28 cellular contexts compared by ENCODE assay signal in genomic region chr13:74883834-74884233, GRCh38.
DNase-seq lines count a peak whose midpoint lies in the region; ATAC-seq, FAIRE-seq and TF ChIP-seq lines count a peak whose summit lies in the region.
"Had no signal": no experiment of that assay in that cellular context is flagged by ENCODE, and none has a peak within 500 bp of the region (broad histone marks: within the 10 kb centered on the region; RNA-seq: fewer than 3 reads in every experiment).

No MANE protein-coding gene starts in this region.

- no peak overlapping the region for H4K5ac ChIP-seq in H1 (ENCODE audit: insufficient read length, low read depth, low read length)

- H2BK20ac ChIP-seq in H1 (ENCODE audit: low read length): no peak overlapping the region

- WGBS in H1 (ENCODE audit: extremely low coverage in 1 of 2, insufficient coverage in 1 of 2, insufficient read length in 1 of 2, insufficient replicate concordance in 2 of 2, low coverage in 1 of 2, low lambda C conversion rate in 2 of 2, missing lambda C conversion rate in 1 of 2), 2 experiments: 90% methylated on average over 3 of the region's 3 CpGs; no CpG with 5 or more reads in 1 of the 2 experiments

- H3K79me2 ChIP-seq in OCI-LY1 (ENCODE audit: insufficient read depth, low read length): no peaks in the 10 kb centered on the region
- no peaks in the 10 kb centered on the region for H3K79me2 ChIP-seq in H1 (ENCODE audit: control insufficient read depth in 1 of 2, insufficient read depth in 2 of 2, low read length in 2 of 2)
- no peaks in the 10 kb centered on the region for H3K79me2 ChIP-seq in osteoblast (ENCODE audit: insufficient read depth, low read length)

- H3K9ac ChIP-seq in OCI-LY1 (ENCODE audit: low read length): no peak overlapping the region
- no peak overlapping the region for H3K9ac ChIP-seq in H1 (replicated peaks in 1 of 4; ENCODE audit: extremely low read depth in 1 of 4, low read depth in 3 of 4, low read length in 3 of 4)

- TF ChIP-seq EP300 in H1 (IDR thresholded peaks at IDR 0.05; ENCODE audit: borderline replicate concordance in 1 of 2, low read depth in 2 of 2, low read length in 2 of 2): no peak

- H4K20me1 ChIP-seq in OCI-LY1 (ENCODE audit: insufficient read depth, low read length) (no peaks in the 10 kb centered on the region), H1 (replicated peaks in 1 of 2; ENCODE audit: control insufficient read depth in 1 of 2, insufficient read depth in 2 of 2, low read length in 2 of 2) (no peaks in the 10 kb centered on the region), osteoblast (ENCODE audit: insufficient read depth, low read length) (no peaks in the 10 kb centered on the region)

- no peaks in the 10 kb centered on the region for H3K4me1 ChIP-seq in OCI-LY1 (ENCODE audit: insufficient read depth, low read length, severe bottlenecking)
- H3K4me1 ChIP-seq in H1 (replicated peaks in 1 of 4; ENCODE audit: control insufficient read depth in 3 of 4, insufficient read depth in 4 of 4, low read length in 3 of 4): no peaks in the 10 kb centered on the region
- H3K4me1 ChIP-seq in osteoblast (ENCODE audit: insufficient read depth, low read length): peaks cover 8% of the 10 kb centered on the region
- no peaks in the 10 kb centered on the region for H3K4me1 ChIP-seq in lower lobe of right lung
- H3K4me1 ChIP-seq: pancreas, sigmoid colon had no signal

- DNase-seq in ELR (ENCODE audit: low read depth): peak; percentile 15
- DNase-seq in H1 (ENCODE audit: low read depth in 1 of 2, low spot score in 2 of 2): no peak
- no peak for DNase-seq in osteoblast (ENCODE audit: insufficient read length, low spot score, missing footprints)
- no peak for DNase-seq in activated CD8-positive, alpha-beta memory T cell treated with anti-CD3 and anti-CD28 coated beads for 24 hours
- DNase-seq in lower lobe of right lung: no peak
- no peak for DNase-seq in T-helper 9 cell
- DNase-seq in foreskin melanocyte: no peak
- DNase-seq: activated CD4-positive, alpha-beta memory T cell treated with anti-CD3 and anti-CD28 coated beads for 36 hours; activated naive CD4-positive, alpha-beta T cell treated with anti-CD3 and anti-CD28 coated beads for 36 hours; activated T-cell treated with anti-CD3 and anti-CD28 coated beads, Interleukin-2, amount 50 U/mL, for 1 hour; aorta; foreskin fibroblast; HCEC 1CT; kidney; mammary epithelial cell; MV-4-11; naive B cell; NCI-H2081 treated with DMSO at 0.1 percent for 48 hours; NCI-H510A treated with DMSO at 0.1 percent for 48 hours; pancreas; SHP77; sigmoid colon; stimulated activated naive CD4-positive, alpha-beta T cell; T-helper 17 cell had no signal

- H3K9me3 ChIP-seq in OCI-LY1 (ENCODE audit: low read length): no peaks in the 10 kb centered on the region
- H3K9me3 ChIP-seq in H1 (ENCODE audit: insufficient read depth in 2 of 2, low read depth in 1 of 2, low read length in 1 of 2): no peaks in the 10 kb centered on the region
- H3K9me3 ChIP-seq in osteoblast (ENCODE audit: low read depth, low read length): no peaks in the 10 kb centered on the region
- no peaks in the 10 kb centered on the region for H3K9me3 ChIP-seq in lower lobe of right lung
- H3K9me3 ChIP-seq: pancreas had no signal

- TF ChIP-seq CTCF in OCI-LY1 (IDR thresholded peaks at IDR 0.05; ENCODE audit: low read length): peak; percentile 29; the same call in 1 of the 2 replicates
- no peak for TF ChIP-seq CTCF in H1 (IDR thresholded peaks at IDR 0.05; ENCODE audit: control extremely low read depth in 1 of 3, insufficient read depth in 1 of 3, low read depth in 1 of 3, low read length in 3 of 3)
- peak; percentile 40 for TF ChIP-seq CTCF in osteoblast (IDR thresholded peaks at IDR 0.05; ENCODE audit: extremely low read depth, low read depth, low read length)
- TF ChIP-seq CTCF in lower lobe of right lung (IDR thresholded peaks at IDR 0.05): no peak

- intact Hi-C loops in lower lobe of right lung (cut with DNase I): no loop called here

- H3F3A ChIP-seq in OCI-LY1 (ENCODE audit: insufficient read depth, low read length): no peaks in the 10 kb centered on the region

- H3K9me2 ChIP-seq in OCI-LY1 (ENCODE audit: low read depth, low read length): no peaks in the 10 kb centered on the region

- H2BK12ac ChIP-seq in H1 (ENCODE audit: low read depth, low read length): no peak overlapping the region

- H3K23ac ChIP-seq in H1 (ENCODE audit: insufficient read length): no peak overlapping the region

- FAIRE-seq in H1 (lab: Jason Lieb, UNC): no peak
- FAIRE-seq: GM19239, kidney, pancreas had no signal

- H3K14ac ChIP-seq in H1 (ENCODE audit: insufficient read length): no peak overlapping the region

- no peak for TF ChIP-seq POLR2A in H1 (IDR thresholded peaks at IDR 0.05; ENCODE audit: control extremely low read depth in 1 of 2, low read depth in 2 of 2, low read length in 2 of 2)

- POLR2A ChIA-PET in H1 (lab: Charles Lee; ENCODE audit: partially characterized antibody): no interaction called here

- no peak overlapping the region for H2BK15ac ChIP-seq in H1 (ENCODE audit: low read length)

- H3K27ac ChIP-seq in OCI-LY1 (ENCODE audit: low read depth, low read length, poor library complexity, severe bottlenecking): no peak overlapping the region
- no peak overlapping the region for H3K27ac ChIP-seq in H1 (ENCODE audit: low read depth, low read length)
- no peak overlapping the region for H3K27ac ChIP-seq in osteoblast (ENCODE audit: low read depth, low read length)
- no peak overlapping the region for H3K27ac ChIP-seq in lower lobe of right lung
- H3K27ac ChIP-seq: HL-60, pancreas, sigmoid colon, tibial nerve had no signal

- H2AK5ac ChIP-seq in H1 (ENCODE audit: low read depth, low read length): no peak overlapping the region

- no peaks in the 10 kb centered on the region; the same call in 1 of the 2 replicates for H3K23me2 ChIP-seq in H1 (ENCODE audit: low read depth, low read length)

- no peak overlapping the region for H3K4me2 ChIP-seq in OCI-LY1 (ENCODE audit: low read length)
- H3K4me2 ChIP-seq in H1 (ENCODE audit: insufficient read depth in 1 of 2, low read depth in 2 of 2, low read length in 2 of 2): no peak overlapping the region
- H3K4me2 ChIP-seq in osteoblast (ENCODE audit: insufficient read depth, low read length): no peak overlapping the region

- H4K8ac ChIP-seq in H1 (ENCODE audit: extremely low read depth, insufficient read depth, low read length): no peak overlapping the region

- no peak overlapping the region for H4K91ac ChIP-seq in H1 (replicated peaks; ENCODE audit: insufficient read length, low read length)

- H3K4ac ChIP-seq in H1 (replicated peaks; ENCODE audit: insufficient read length, low read depth, low read length): no peak overlapping the region

- H2BK5ac ChIP-seq in H1 (ENCODE audit: low read depth, low read length): no peak overlapping the region

- no peaks in the 10 kb centered on the region for H3K79me1 ChIP-seq in H1 (ENCODE audit: low read depth, low read length)

- H3K4me3 ChIP-seq in OCI-LY1 (ENCODE audit: low read depth, low read length, poor library complexity, severe bottlenecking): no peak overlapping the region
- H3K4me3 ChIP-seq in H1 (ENCODE audit: extremely low read depth in 1 of 4, insufficient read depth in 2 of 4, low read depth in 3 of 4, low read length in 4 of 4): no peak overlapping the region
- H3K4me3 ChIP-seq in osteoblast (ENCODE audit: insufficient read depth, low read length): no peak overlapping the region
- H3K4me3 ChIP-seq in lower lobe of right lung: no peak overlapping the region
- H3K4me3 ChIP-seq: pancreas, sigmoid colon, tibial nerve had no signal

- no peak overlapping the region for H2BK120ac ChIP-seq in H1 (replicated peaks; ENCODE audit: low read depth, low read length)

- no peak overlapping the region for H3K56ac ChIP-seq in H1 (replicated peaks; ENCODE audit: insufficient read length, low read depth, low read length)

- CTCF ChIA-PET in H1 (lab: Charles Lee; ENCODE audit: partially characterized antibody): interaction anchor here (0.8 to 1.2 kb wide), 2 partner anchors 10 to 13 kb away, joined by 3 to 4 read pairs; no protein-coding TSS in a partner anchor

- no peak for ATAC-seq in lower lobe of right lung
- ATAC-seq: pancreas, T-helper 17 cell had no signal

- H2AFZ ChIP-seq in OCI-LY1 (ENCODE audit: low read length) (no peak overlapping the region), H1 (ENCODE audit: low read length) (no peak overlapping the region), osteoblast (ENCODE audit: low read length) (no peak overlapping the region)

- H3K36me3 ChIP-seq in OCI-LY1 (ENCODE audit: insufficient read depth, low read length): no peaks in the 10 kb centered on the region
- H3K36me3 ChIP-seq in H1 (ENCODE audit: control insufficient read depth in 2 of 4, insufficient read depth in 4 of 4, low read length in 3 of 4): no peaks in the 10 kb centered on the region
- no peaks in the 10 kb centered on the region for H3K36me3 ChIP-seq in osteoblast (ENCODE audit: insufficient read depth, low read length)
- no peaks in the 10 kb centered on the region for H3K36me3 ChIP-seq in lower lobe of right lung
- H3K36me3 ChIP-seq: pancreas, sigmoid colon, tibial nerve had no signal

- no peak overlapping the region for H3K18ac ChIP-seq in H1 (ENCODE audit: extremely low read depth, low read length)

- H3K27me3 ChIP-seq in OCI-LY1 (ENCODE audit: insufficient read depth, low read length): no peaks in the 10 kb centered on the region
- H3K27me3 ChIP-seq in H1 (replicated peaks in 1 of 4; ENCODE audit: control insufficient read depth in 3 of 4, extremely low read depth in 1 of 4, insufficient read depth in 3 of 4, low read length in 3 of 4): no peaks in the 10 kb centered on the region
- no peaks in the 10 kb centered on the region for H3K27me3 ChIP-seq in osteoblast (ENCODE audit: insufficient read depth, low read length)
- H3K27me3 ChIP-seq in lower lobe of right lung (ENCODE audit: low read depth): no peaks in the 10 kb centered on the region
- H3K27me3 ChIP-seq: pancreas, sigmoid colon, tibial nerve had no signal

- TF ChIP-seq RAD21 in H1 (IDR thresholded peaks at IDR 0.05 in 1 of 2, conservative IDR thresholded peaks at IDR 0.05 in 1 of 2; ENCODE audit: low read depth in 2 of 2, low read length in 2 of 2): peak; percentile 24 to 30; a peak in 3 of 4 replicates

TF ChIP-seq in H1, 55 proteins besides CTCF, POLR2A, EP300 and RAD21 (continues in another document):
- TF ChIP-seq CHD2 (IDR thresholded peaks at IDR 0.05; ENCODE audit: low read length) (no peak), EZH2 (IDR thresholded peaks at IDR 0.05; ENCODE audit: low read depth, low read length, severe bottlenecking) (no peak), RXRA (IDR thresholded peaks at IDR 0.05; ENCODE audit: insufficient read depth, low read depth, low read length) (no peak), BCL11A (IDR thresholded peaks at IDR 0.05; ENCODE audit: low read depth in 2 of 2, low read length in 2 of 2) (no peak), E2F6 (IDR thresholded peaks at IDR 0.05) (no peak), GABPA (IDR thresholded peaks at IDR 0.05; ENCODE audit: borderline replicate concordance, insufficient read depth, low read length) (no peak)

Comparison
In these comparisons a context has a peak if more than half of its experiments do, and no peak if none do; other contexts are left out.
1. CTCF ChIP-seq: peak in OCI-LY1 (single experiment) and osteoblast (single experiment); none in H1 (0 of 3) and lower lobe of right lung (single experiment).